13 cellular contexts compared by ENCODE assay signal in the genomic region with DNA sequence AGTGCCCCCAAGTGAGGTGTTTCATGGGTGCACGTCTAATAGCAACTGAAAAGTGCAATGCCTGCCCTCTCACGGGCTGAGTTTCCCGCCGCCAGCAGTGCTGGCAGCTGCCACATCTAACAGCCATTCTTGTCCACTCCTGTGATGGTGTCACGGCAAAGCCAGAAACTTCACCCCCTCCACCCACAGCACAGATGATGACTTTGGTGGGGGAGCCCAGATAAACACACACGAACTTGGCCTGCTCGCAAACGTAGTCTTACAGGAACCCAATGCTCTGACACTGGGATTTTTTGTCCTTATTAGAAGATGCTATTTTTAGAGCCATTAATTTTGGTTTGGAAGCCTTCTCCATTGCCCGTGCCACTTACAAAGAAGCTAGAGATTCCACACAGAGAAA. TPM values are rescaled to one million over a fixed set of nuclear protein-coding genes. Genes with fewer than 3 reads are reported as not detected.
"Had no signal": no experiment of that assay in that cellular context is flagged by ENCODE, and none has a peak within 500 bp of the region (broad histone marks: within the 10 kb centered on the region; RNA-seq: fewer than 3 reads in every experiment).

No MANE protein-coding gene starts in this region.

- ATAC-seq: heart right ventricle; left lobe of liver; lower lobe of right lung; naive thymus-derived CD8-positive, alpha-beta T cell; WTC11 had no signal

- H3K4me2 ChIP-seq: neural progenitor cell had no signal

- H3K4me1 ChIP-seq: colonic mucosa, heart right ventricle, lower lobe of right lung, right atrium auricular region had no signal

- H3K27me3 ChIP-seq: colonic mucosa, neural progenitor cell, right atrium auricular region, suprapubic skin had no signal

- DNase-seq: activated gamma-delta T cell treated with Interleukin-2 at 50 U/mL for 16 hours; activated T-cell treated with anti-CD3 and anti-CD28 coated beads, Interleukin-2, amount 50 U/mL, for 1 hour; colonic mucosa; heart right ventricle; lower lobe of right lung; mesendoderm; naive thymus-derived CD8-positive, alpha-beta T cell; T1000 had no signal

- H3K27ac ChIP-seq: heart right ventricle, lower lobe of right lung, neural progenitor cell, suprapubic skin had no signal

- H3K9ac ChIP-seq: neural progenitor cell had no signal

- H3K36me3 ChIP-seq: colonic mucosa, lower lobe of right lung, neural progenitor cell, right atrium auricular region, suprapubic skin had no signal

- H3K9me3 ChIP-seq: colonic mucosa, heart right ventricle, lower lobe of right lung, right atrium auricular region, suprapubic skin had no signal

- H3K4me3 ChIP-seq: colonic mucosa, heart right ventricle, lower lobe of right lung, neural progenitor cell, right atrium auricular region, suprapubic skin had no signal

RNA-seq across cellular contexts. Expression of gene CPXM2, which starts 26.7 kb away (rescaled TPM):
- total RNA-seq: naive thymus-derived CD8-positive, alpha-beta T cell had no signal
